In genomic region chr20:64258071-64258823, GRCh38 we compare ENCODE assay signal across 20 cellular contexts. TPM values are rescaled to one million over a fixed set of nuclear protein-coding genes. Genes with fewer than 3 reads are reported as not detected.
DNase-seq lines count a peak whose midpoint lies in the region; ATAC-seq and TF ChIP-seq lines count a peak whose summit lies in the region.
"Had no signal": no experiment of that assay in that cellular context is flagged by ENCODE, and none has a peak within 500 bp of the region (broad histone marks: within the 10 kb centered on the region; RNA-seq: fewer than 3 reads in every experiment).

No MANE protein-coding gene starts in this region.

- H3K4me1 Mint-ChIP-seq in mesothelial cell of epicardium, result peaks cover 66% of the 10 kb centered on the region
- peaks cover 36% of the 10 kb centered on the region for H3K4me1 Mint-ChIP-seq in activated CD8-positive, alpha-beta memory T cell treated with anti-CD3 and anti-CD28 coated beads, Interleukin-2, amount 10 ng/mL, durations not matched to agents 7 days and 5 days

- BruUV-seq in Panc1 (replicated peaks; lab: Mats Ljungman, UMichigan), result TSS peak; percentile 52

- in situ Hi-C loops in Panc1 (cut with HindIII; ENCODE audit: low pct_unique_long_range_greater_than_20kb, low sequenced_read_pairs), result no loop called here

- H3K27ac ChIP-seq in left ventricle myocardium inferior (replicated peaks) (peak overlapping the region; percentile 96), right atrium auricular region (peak overlapping the region in 1 of 2 donors; percentile 95), Panc1 (ENCODE audit: low read length) (no peak overlapping the region), thymus (ENCODE audit: low read depth) (no peak overlapping the region)
- H3K27ac ChIP-seq: colonic mucosa, stomach, vagina, VCaP had no signal

- H3K36me3 Mint-ChIP-seq in mesothelial cell of epicardium, result peaks cover 4% of the 10 kb centered on the region
- H3K36me3 Mint-ChIP-seq in activated CD8-positive, alpha-beta memory T cell treated with anti-CD3 and anti-CD28 coated beads, Interleukin-2, amount 10 ng/mL, durations not matched to agents 7 days and 5 days, result no peaks in the 10 kb centered on the region

- no peak for DNase-seq in left ventricle myocardium inferior
- DNase-seq in right atrium auricular region (ENCODE audit: low spot score), result no peak
- no peak for DNase-seq in Panc1 (ENCODE audit: low read depth, low spot score)
- no peak for DNase-seq in mesothelial cell of epicardium (ENCODE audit: low spot score in 2 of 2, unreplicated experiment in 2 of 2)
- no peak for DNase-seq in NCI-H446 (lab: John Stamatoyannopoulos, UW)
- no peak for DNase-seq in activated CD8-positive, alpha-beta memory T cell treated with anti-CD3 and anti-CD28 coated beads, Interleukin-2, amount 10 ng/mL, durations not matched to agents 7 days and 5 days
- DNase-seq in foreskin fibroblast, result no peak
- DNase-seq: activated gamma-delta T cell treated with Interleukin-2 at 50 U/mL for 16 hours, colonic mucosa, COR-L47, islet precursor cell, mammary epithelial cell, NCI-H345, nucleus accumbens, SHP77, stomach had no signal

- intact Hi-C loops in left ventricle myocardium inferior (cut with micrococcal nuclease), result no loop called here
- intact Hi-C loops in Panc1 (cut with micrococcal nuclease; ENCODE audit: unreplicated experiment), result no loop called here

- TF ChIP-seq CTCF in left ventricle myocardium inferior (IDR thresholded peaks at IDR 0.05; ENCODE audit: borderline replicate concordance), result no peak
- TF ChIP-seq CTCF in right atrium auricular region (IDR thresholded peaks at IDR 0.05), result no peak
- TF ChIP-seq CTCF in Panc1 (IDR thresholded peaks at IDR 0.05), result no peak
- TF ChIP-seq CTCF in mesothelial cell of epicardium (IDR thresholded peaks at IDR 0.05; ENCODE audit: unreplicated experiment), result no peak
- no peak for TF ChIP-seq CTCF in foreskin fibroblast (IDR thresholded peaks at IDR 0.05; ENCODE audit: low read depth, low read length)

- POLR2A ChIA-PET in Panc1 (lab: Charles Lee), result no interaction called here

- peak overlapping the region; percentile 71 for H3K27ac Mint-ChIP-seq in mesothelial cell of epicardium
- H3K27ac Mint-ChIP-seq in activated CD8-positive, alpha-beta memory T cell treated with anti-CD3 and anti-CD28 coated beads, Interleukin-2, amount 10 ng/mL, durations not matched to agents 7 days and 5 days, result no peak overlapping the region

- peaks cover under 1% of the 10 kb centered on the region for H3K27me3 Mint-ChIP-seq in mesothelial cell of epicardium (ENCODE audit: low read depth)
- H3K27me3 Mint-ChIP-seq in activated CD8-positive, alpha-beta memory T cell treated with anti-CD3 and anti-CD28 coated beads, Interleukin-2, amount 10 ng/mL, durations not matched to agents 7 days and 5 days, result no peaks in the 10 kb centered on the region

- H3K27me3 ChIP-seq in left ventricle myocardium inferior (ENCODE audit: low read depth) (no peaks in the 10 kb centered on the region), right atrium auricular region (no peaks in the 10 kb centered on the region), Panc1 (ENCODE audit: control insufficient read depth, insufficient read depth, low read length) (no peaks in the 10 kb centered on the region), thymus (ENCODE audit: control insufficient read depth, insufficient read depth) (no peaks in the 10 kb centered on the region)
- H3K27me3 ChIP-seq: colonic mucosa, stomach, vagina had no signal

- H3K4me1 ChIP-seq in left ventricle myocardium inferior (peaks cover 81% of the 10 kb centered on the region), right atrium auricular region (peaks cover 6 to 71% of the 10 kb centered on the region in 2 donors), Panc1 (ENCODE audit: control insufficient read depth, insufficient read depth, low read length) (peaks cover 11% of the 10 kb centered on the region), thymus (ENCODE audit: control insufficient read depth, insufficient read depth, low read length) (peaks cover 17% of the 10 kb centered on the region)

- no peaks in the 10 kb centered on the region for H3K9me3 Mint-ChIP-seq in mesothelial cell of epicardium
- H3K9me3 Mint-ChIP-seq in activated CD8-positive, alpha-beta memory T cell treated with anti-CD3 and anti-CD28 coated beads, Interleukin-2, amount 10 ng/mL, durations not matched to agents 7 days and 5 days (ENCODE audit: low read depth), result no peaks in the 10 kb centered on the region

- CTCF ChIA-PET in Panc1 (lab: Charles Lee), result no interaction called here
- CTCF ChIA-PET in activated CD8-positive, alpha-beta memory T cell treated with anti-CD3 and anti-CD28 coated beads, Interleukin-2, amount 10 ng/mL, durations not matched to agents 7 days and 5 days (lab: Charles Lee), result interaction anchor here (2.9 kb wide), 1 partner anchor 28 kb away, joined by 13 read pairs; no protein-coding TSS in a partner anchor

- H3K36me3 ChIP-seq in left ventricle myocardium inferior (no peaks in the 10 kb centered on the region), right atrium auricular region (no peaks in the 10 kb centered on the region), Panc1 (ENCODE audit: control insufficient read depth, insufficient read depth, low read length) (peaks cover 3% of the 10 kb centered on the region; the same call in 1 of the 2 replicates), thymus (ENCODE audit: control insufficient read depth, insufficient read depth) (peaks cover 6% of the 10 kb centered on the region)
- H3K36me3 ChIP-seq: colonic mucosa, vagina had no signal

- H3K9me3 ChIP-seq in left ventricle myocardium inferior (replicated peaks) (no peaks in the 10 kb centered on the region), right atrium auricular region (no peaks in the 10 kb centered on the region), Panc1 (ENCODE audit: control insufficient read depth, insufficient read depth, low read depth, low read length) (no peaks in the 10 kb centered on the region), thymus (ENCODE audit: control insufficient read depth) (no peaks in the 10 kb centered on the region)
- H3K9me3 ChIP-seq: colonic mucosa, stomach, vagina had no signal

- H3K4me3 Mint-ChIP-seq in mesothelial cell of epicardium, result peak overlapping the region; percentile 5
- H3K4me3 Mint-ChIP-seq in activated CD8-positive, alpha-beta memory T cell treated with anti-CD3 and anti-CD28 coated beads, Interleukin-2, amount 10 ng/mL, durations not matched to agents 7 days and 5 days, result no peak overlapping the region

- ATAC-seq in Panc1, result no peak
- no peak for ATAC-seq in activated CD8-positive, alpha-beta memory T cell treated with anti-CD3 and anti-CD28 coated beads, Interleukin-2, amount 10 ng/mL, durations not matched to agents 7 days and 5 days
- ATAC-seq: sciatic nerve had no signal

- WGBS in thymus, result 97% methylated on average over 9 of the region's 9 CpGs

- H3K4me3 ChIP-seq in left ventricle myocardium inferior, result no peak overlapping the region
- no peak overlapping the region for H3K4me3 ChIP-seq in right atrium auricular region
- no peak overlapping the region for H3K4me3 ChIP-seq in Panc1 (ENCODE audit: low read depth in 2 of 2, low read length in 2 of 2)
- H3K4me3 ChIP-seq in thymus (ENCODE audit: low read length), result peak overlapping the region; percentile 2
- H3K4me3 ChIP-seq in foreskin fibroblast (ENCODE audit: low read depth in 1 of 2, low read length in 2 of 2), result no peak overlapping the region
- H3K4me3 ChIP-seq: colonic mucosa, stomach, vagina had no signal

RNA-seq across cellular contexts. Expression of gene PCMTD2, which starts 2.7 kb away (rescaled TPM):
- total RNA-seq in left ventricle myocardium inferior (62.9 TPM), right atrium auricular region (100 to 1,000 TPM in 1 of 2 donors, 10 to 100 TPM in 1; 83.3 to 180 TPM), Panc1 (2021; ENCODE audit: unreplicated experiment) (35.0 TPM), mesothelial cell of epicardium (111 to 120 TPM (median 116 TPM) in 3 replicates)
- 23.5 TPM for polyA plus RNA-seq in Panc1 (2012; ENCODE audit: insufficient read length)
- 123 TPM for polyA plus RNA-seq in thymus
- total RNA-seq in activated CD8-positive, alpha-beta memory T cell treated with anti-CD3 and anti-CD28 coated beads, Interleukin-2, amount 10 ng/mL, durations not matched to agents 7 days and 5 days, result 10 to 100 TPM; 28.1 to 38.5 TPM
